Comparison of ENCODE assay signal across 8 cellular contexts in genomic region chr17:29140051-29140582, GRCh38. TPM values are rescaled to one million over a fixed set of nuclear protein-coding genes. Genes with fewer than 3 reads are reported as not detected.
A peak's percentile ranks its signal among the peaks of the same experiment; 100 is the strongest.
DNase-seq lines count a peak whose midpoint lies in the region; ATAC-seq, FAIRE-seq and TF ChIP-seq lines count a peak whose summit lies in the region.

No MANE protein-coding gene starts in this region.

- no peaks in the 10 kb centered on the region for H3K27me3 Mint-ChIP-seq in activated naive CD4-positive, alpha-beta T cell treated with anti-CD3 and anti-CD28 coated beads for 36 hours (ENCODE audit: low read depth)

- CTCF ChIA-PET in SK-N-SH (lab: Yijun Ruan, JAX), result interaction anchor here (0.9 to 22.3 kb wide), 9 partner anchors 9 to 187 kb away, joined by 3 to 535 read pairs (median 4); partner anchors contain the start of gene MYO18A
- CTCF ChIA-PET in activated naive CD4-positive, alpha-beta T cell treated with anti-CD3 and anti-CD28 coated beads for 36 hours (lab: Charles Lee), result interaction anchor here (1.1 to 8.1 kb wide), 9 partner anchors 9 to 154 kb away, joined by 4 to 64 read pairs (median 7); partner anchors contain the start of genes MYO18A and NUFIP2

- no peak overlapping the region for H2AFZ ChIP-seq in SK-N-SH (ENCODE audit: low read depth)

- no peaks in the 10 kb centered on the region for H3K36me3 Mint-ChIP-seq in activated naive CD4-positive, alpha-beta T cell treated with anti-CD3 and anti-CD28 coated beads for 36 hours (ENCODE audit: low read depth)

- H3K27ac ChIP-seq in SK-N-SH (ENCODE audit: low read depth in 2 of 2, low read length in 1 of 2), result peak overlapping the region; percentile 27 to 82; a peak in 2 of 4 replicates
- H3K27ac ChIP-seq in psoas muscle, result peak overlapping the region; percentile 93
- H3K27ac ChIP-seq in uterus, result peak overlapping the region; percentile 73

- DNase-seq in GM18507 (ENCODE audit: extremely low spot score, insufficient read length, low read depth) (peak; percentile 60), SK-N-SH (peak; percentile 81), Right ventricle myocardium superior (peak; percentile 94), psoas muscle (peak; percentile 89 to 96), uterus (peak; percentile 85 to 87), DMS79 treated with DMSO at 0.1 percent for 48 hours (lab: John Stamatoyannopoulos, UW) (no peak)
- peak; percentile 89 for DNase-seq in activated naive CD4-positive, alpha-beta T cell treated with anti-CD3 and anti-CD28 coated beads for 36 hours

- POLR2A ChIA-PET in SK-N-SH (lab: Yijun Ruan, JAX), result interaction anchor here (1.2 to 2.0 kb wide), 2 partner anchors 9 kb away, joined by 3 to 7 read pairs; no protein-coding TSS in a partner anchor

- H3K9ac ChIP-seq in SK-N-SH, result peak overlapping the region; percentile 39; the same call in 1 of the 2 replicates

- 20% methylated on average over 14 of the region's 14 CpGs for WGBS in SK-N-SH (ENCODE audit: low lambda C conversion rate)
- 1 to 3% (median 1%) methylated on average over 13 to 14 of the region's 14 CpGs for WGBS in psoas muscle, 3 donors

- peak overlapping the region; percentile 83 for H3K4me3 Mint-ChIP-seq in activated naive CD4-positive, alpha-beta T cell treated with anti-CD3 and anti-CD28 coated beads for 36 hours

- H3K27me3 ChIP-seq in SK-N-SH (ENCODE audit: insufficient read depth) (no peaks in the 10 kb centered on the region), psoas muscle (ENCODE audit: insufficient read depth in 3 of 3, low read length in 2 of 3) (no peaks in the 10 kb centered on the region), uterus (no peaks in the 10 kb centered on the region)

- H3K4me2 ChIP-seq in SK-N-SH, result peak overlapping the region; percentile 82

- H4K20me1 ChIP-seq in SK-N-SH (ENCODE audit: insufficient read depth), result no peaks in the 10 kb centered on the region

- peaks cover 66% of the 10 kb centered on the region for H3K4me1 Mint-ChIP-seq in activated naive CD4-positive, alpha-beta T cell treated with anti-CD3 and anti-CD28 coated beads for 36 hours (ENCODE audit: low read depth)

- no peaks in the 10 kb centered on the region for H3K9me2 ChIP-seq in SK-N-SH

- H3K79me2 ChIP-seq in SK-N-SH (ENCODE audit: insufficient read depth), result peaks cover 6% of the 10 kb centered on the region; the same call in 1 of the 2 replicates

- intact Hi-C loops in activated naive CD4-positive, alpha-beta T cell treated with anti-CD3 and anti-CD28 coated beads for 36 hours (cut with micrococcal nuclease), result loop anchor here (1.0 kb wide), 3 partner anchors 8 to 158 kb away; no protein-coding TSS in a partner anchor
- intact Hi-C loops in Right ventricle myocardium superior (cut with DNase I) (no loop called here), psoas muscle (cut with DNase I) (no loop called here), uterus (cut with DNase I; ENCODE audit: low total_unique reads) (loop anchor here (10.0 kb wide), 1 partner anchor 155 kb away; the partner anchor contains the start of gene NUFIP2)

- H3K9me3 Mint-ChIP-seq in activated naive CD4-positive, alpha-beta T cell treated with anti-CD3 and anti-CD28 coated beads for 36 hours, result no peaks in the 10 kb centered on the region

- no peak for TF ChIP-seq CTCF in SK-N-SH (IDR thresholded peaks at IDR 0.05)
- TF ChIP-seq CTCF in psoas muscle (IDR thresholded peaks at IDR 0.05), result no peak
- no peak for TF ChIP-seq CTCF in uterus (IDR thresholded peaks at IDR 0.05)

- H3K36me3 ChIP-seq in SK-N-SH (replicated peaks in 1 of 2; ENCODE audit: control insufficient read depth in 1 of 2, insufficient read depth in 2 of 2, low read length in 1 of 2) (no peaks in the 10 kb centered on the region), psoas muscle (ENCODE audit: insufficient read depth in 1 of 2, low read depth in 1 of 2) (peaks cover 0 to 26% of the 10 kb centered on the region in 2 donors), uterus (no peaks in the 10 kb centered on the region)

- H3K4me1 ChIP-seq in SK-N-SH (ENCODE audit: control insufficient read depth in 1 of 2, insufficient read depth in 2 of 2, low read depth in 1 of 2, low read length in 1 of 2) (peaks cover 25 to 48% of the 10 kb centered on the region in 2 experiments), psoas muscle (peaks cover 68% of the 10 kb centered on the region), uterus (peaks cover 0 to 17% of the 10 kb centered on the region in 2 donors)

- TF ChIP-seq RAD21 in SK-N-SH (IDR thresholded peaks at IDR 0.05; ENCODE audit: low read length), result no peak

- peak; percentile 84 for FAIRE-seq in GM18507 (lab: Jason Lieb, UNC)

- H3K4me3 ChIP-seq in SK-N-SH (ENCODE audit: low read depth in 2 of 2, low read length in 1 of 2), result peak overlapping the region; percentile 13 to 38; a peak in 3 of 4 replicates
- H3K4me3 ChIP-seq in psoas muscle, result peak overlapping the region; percentile 78
- H3K4me3 ChIP-seq in uterus, result peak overlapping the region; percentile 20 to 29

- H3K9me3 ChIP-seq in SK-N-SH (no peaks in the 10 kb centered on the region), psoas muscle (no peaks in the 10 kb centered on the region), uterus (no peaks in the 10 kb centered on the region)

- peak; percentile 70 to 79 for TF ChIP-seq POLR2A in uterus (IDR thresholded peaks at IDR 0.05)

- H3F3A ChIP-seq in SK-N-SH (replicated peaks; ENCODE audit: insufficient read depth), result peaks cover 4% of the 10 kb centered on the region

- ATAC-seq in HG03280 (IDR thresholded peaks at IDR 0.05; ENCODE audit: unreplicated experiment) (peak; percentile 55), Right ventricle myocardium superior (ENCODE audit: poor library complexity) (peak; percentile 90), psoas muscle (peak; percentile 83 to 86 (median 84))

- H3K27ac Mint-ChIP-seq in activated naive CD4-positive, alpha-beta T cell treated with anti-CD3 and anti-CD28 coated beads for 36 hours, result peak overlapping the region; percentile 93

- no peak for TF ChIP-seq EP300 in SK-N-SH (IDR thresholded peaks at IDR 0.05; ENCODE audit: borderline replicate concordance in 1 of 2, low read depth in 1 of 2, low read length in 1 of 2)

TF ChIP-seq in SK-N-SH, 30 proteins besides CTCF, POLR2A, EP300 and RAD21:
- TF ChIP-seq ELF1 (IDR thresholded peaks at IDR 0.05), result no peak
- no peak for TF ChIP-seq IRF3 (IDR thresholded peaks at IDR 0.05; ENCODE audit: low read depth, low read length)
- no peak for TF ChIP-seq SIN3A (IDR thresholded peaks at IDR 0.05; ENCODE audit: borderline replicate concordance, low read depth, low read length)
- peak; percentile 23; the same call in 1 of the 2 replicates for TF ChIP-seq POLR2AphosphoS5 (IDR thresholded peaks at IDR 0.05; ENCODE audit: low read depth, low read length)
- TF ChIP-seq MXI1 (IDR thresholded peaks at IDR 0.05; ENCODE audit: low read depth, low read length), result peak; percentile 20; the same call in 1 of the 2 replicates
- TF ChIP-seq NFIC (IDR thresholded peaks at IDR 0.05; ENCODE audit: borderline replicate concordance), result no peak

RNA-seq across cellular contexts. Expression of gene MYO18A, which starts 40.1 kb away (rescaled TPM):
- polyA plus RNA-seq in SK-N-SH (2012; rRNA removed), result 6.0 and 6.6 TPM in 2 replicates
- polyA plus RNA-seq in SK-N-SH (2012; cell fraction: cytosol; rRNA removed), result 5.2 and 5.3 TPM in 2 replicates
- polyA plus RNA-seq in SK-N-SH (2012; cell fraction: nucleus; rRNA removed), result 31.2 and 36.7 TPM in 2 replicates
- 10 to 100 TPM; 23.8 to 25.0 TPM for total RNA-seq in activated naive CD4-positive, alpha-beta T cell treated with anti-CD3 and anti-CD28 coated beads for 36 hours
- total RNA-seq in Right ventricle myocardium superior, result 393 TPM
- 1,000 to 10,000 TPM in 2 of 4 donors, 100 to 1,000 TPM in 2; 770 to 1,274 (median 938) TPM for total RNA-seq in psoas muscle
- polyA plus RNA-seq in psoas muscle, result 100 to 1,000 TPM; 142 to 538 (median 318) TPM
- 100 to 1,000 TPM in 1 of 4 donors, 10 to 100 TPM in 3; 33.2 to 104 (median 59.3) TPM for total RNA-seq in uterus

Comparison
In these comparisons a context has a peak if more than half of its experiments do, and no peak if none do; other contexts are left out.
1. H3K4me3 ChIP-seq: peak in every context shown above with its lines; median percentile 78 in psoas muscle; 26 in SK-N-SH; 24 in uterus.
2. intact Hi-C loops: an anchor here in activated naive CD4-positive, alpha-beta T cell treated with anti-CD3 and anti-CD28 coated beads for 36 hours (1.0 kb wide) and uterus (10.0 kb wide); none called in Right ventricle myocardium superior and psoas muscle.